In the genomic region with DNA sequence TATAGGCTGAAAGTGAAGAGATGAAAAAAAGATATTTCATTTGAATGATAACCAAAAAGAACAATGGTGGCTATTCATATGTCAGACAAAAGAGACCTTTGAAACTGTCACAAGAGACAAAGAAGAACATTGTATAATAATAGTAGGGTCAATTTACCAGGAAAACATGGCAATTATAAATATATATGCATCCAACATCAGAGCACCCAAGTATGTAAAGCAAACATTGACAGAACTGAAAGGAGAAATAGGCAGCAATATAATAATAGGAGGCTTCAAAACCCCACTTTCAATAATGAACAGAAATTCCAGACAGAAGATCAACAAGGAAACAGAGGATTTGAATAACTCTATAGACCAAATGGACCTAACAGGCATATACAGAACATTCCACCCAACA, we compare ENCODE assay signal across 18 cellular contexts.
DNase-seq lines count a peak whose midpoint lies in the region; ATAC-seq lines count a peak whose summit lies in the region.
"Had no signal": no experiment of that assay in that cellular context is flagged by ENCODE, and none has a peak within 500 bp of the region (broad histone marks: within the 10 kb centered on the region; RNA-seq: fewer than 3 reads in every experiment).

No MANE protein-coding gene starts in this region.

- H3K27me3 ChIP-seq in layer of hippocampus (ENCODE audit: control insufficient read depth, insufficient read depth, low read length) = no peaks in the 10 kb centered on the region

- no peak for ATAC-seq in HG03159 (IDR thresholded peaks at IDR 0.05; ENCODE audit: unreplicated experiment)
- no peak for ATAC-seq in HG03108 (IDR thresholded peaks at IDR 0.05; ENCODE audit: unreplicated experiment)
- ATAC-seq: PC-3 had no signal

- H3K27ac ChIP-seq in layer of hippocampus (ENCODE audit: low read depth, low read length) (peak overlapping the region; percentile 78), temporal lobe (ENCODE audit: low read depth, low read length) (peak overlapping the region; percentile 70)
- H3K27ac ChIP-seq: GM23248, RWPE1 had no signal

- peak; percentile 56 for DNase-seq in NCI-H146 treated with DMSO at 0.1 percent for 48 hours (lab: John Stamatoyannopoulos, UW; ENCODE audit: unreplicated experiment)
- DNase-seq in SW480 (ENCODE audit: low spot score) = peak; percentile 4
- no peak for DNase-seq in T-helper 1 cell
- DNase-seq: Calu3; CD4-positive, alpha-beta T cell; DMS53; GM23248; HCEC 1CT; NCI-H1436 treated with DMSO at 0.1 percent for 48 hours; NCI-H2081 treated with DMSO at 0.1 percent for 48 hours; NCI-H2227 treated with DMSO at 0.1 percent for 48 hours; NCI-H524; PC-3 had no signal

Comparison
In these comparisons a context has a peak if more than half of its experiments do, and no peak if none do; other contexts are left out.
1. DNase-seq: peak in NCI-H146 treated with DMSO at 0.1 percent for 48 hours (single experiment) and SW480 (single experiment); none in T-helper 1 cell (0 of 5).